Comparison of ENCODE assay signal across 8 cellular contexts in the genomic region with DNA sequence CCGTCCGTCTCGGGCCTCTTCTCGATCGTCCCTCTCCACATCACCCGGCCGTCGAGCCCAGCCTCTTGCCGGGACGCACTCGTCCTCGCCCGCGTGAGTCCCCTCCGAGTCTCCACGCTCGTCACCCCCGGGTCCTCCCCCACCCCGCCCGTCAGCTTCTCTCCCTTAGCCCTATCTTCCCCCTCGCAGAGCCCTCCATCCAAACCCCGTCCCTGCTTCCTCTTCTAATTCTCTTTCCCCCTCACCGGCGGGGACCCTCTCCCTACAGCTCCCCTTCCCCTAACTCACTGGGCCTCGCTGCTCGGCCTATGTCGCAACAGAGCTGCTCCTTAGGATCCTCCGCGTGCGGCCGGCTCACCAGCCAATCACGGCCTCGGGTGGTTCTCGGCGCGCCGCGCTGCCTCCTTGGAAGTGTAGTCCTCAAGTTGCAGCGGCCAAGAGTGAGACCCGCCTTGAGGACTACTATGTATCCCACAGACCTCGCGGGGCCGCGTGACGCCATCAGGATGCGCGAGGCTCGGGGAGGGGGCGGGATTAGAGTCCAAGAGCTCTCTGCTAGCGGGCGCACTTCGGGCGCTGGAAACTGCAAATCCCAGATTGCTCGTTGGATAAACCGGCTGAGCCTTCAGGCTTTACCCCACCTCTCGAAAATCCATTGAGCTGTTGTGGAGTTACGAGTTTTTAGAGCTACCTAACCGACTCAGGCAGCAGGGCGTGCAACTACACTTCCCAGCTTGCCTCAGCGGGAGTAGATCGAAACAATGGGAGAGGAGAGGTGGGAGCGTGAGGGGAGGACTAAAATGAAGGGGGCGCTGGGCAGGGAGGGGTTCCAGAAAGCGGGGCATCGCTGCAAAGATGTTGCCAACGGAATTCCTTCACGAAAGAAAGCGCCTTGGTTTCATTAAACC. TPM values are rescaled to one million over a fixed set of nuclear protein-coding genes. Genes with fewer than 3 reads are reported as not detected.
A peak's percentile ranks its signal among the peaks of the same experiment; 100 is the strongest.
DNase-seq lines count a peak whose midpoint lies in the region; ATAC-seq and TF ChIP-seq lines count a peak whose summit lies in the region.

Gene ABCF2 (minus strand): TSS at position 331 of the 908 bp plus-strand sequence. CDS start 747 bp downstream, outside the sequence.

- peak within 1 kb of the TSS; percentile 94 for H3K9ac ChIP-seq in PC-3 (ENCODE audit: low read length)

- intact Hi-C loops in PC-3 (cut with micrococcal nuclease): no loop called here

- POLR2A ChIA-PET in PC-3 (lab: Charles Lee; ENCODE audit: unreplicated experiment): interaction anchor here (0.6 to 0.9 kb wide), 3 partner anchors 19 to 98 kb away, joined by 3 to 6 read pairs (median 4); no protein-coding TSS in a partner anchor

- TF ChIP-seq RAD21 in Ishikawa (IDR thresholded peaks at IDR 0.05; ENCODE audit: low read depth): no peak

- TF ChIP-seq CTCF in PC-3 (conservative IDR thresholded peaks at IDR 0.05; ENCODE audit: low read depth, low read length): no peak

- H3K27ac ChIP-seq in PC-3 (ENCODE audit: low read length) (peak within 1 kb of the TSS; percentile 43), epithelial cell of prostate (peak within 1 kb of the TSS; percentile 67)

- H3K27me3 ChIP-seq in PC-3 (ENCODE audit: low read length): no peaks in the 10 kb centered on the region

- BruUV-seq in PC-3 (replicated peaks; lab: Mats Ljungman, UMichigan): no TSS peak

- no peaks in the 10 kb centered on the region for H3F3A ChIP-seq in PC-3 (ENCODE audit: low read length, unreplicated experiment)

- TF ChIP-seq EP300 in Ishikawa (IDR thresholded peaks at IDR 0.05; ENCODE audit: borderline replicate concordance): no peak

- no peaks in the 10 kb centered on the region for H3K9me2 ChIP-seq in PC-3 (replicated peaks; ENCODE audit: low read length)

- peak; percentile 92 for DNase-seq in DMS114 treated with DMSO at 0.1 percent for 48 hours (lab: John Stamatoyannopoulos, UW; ENCODE audit: unreplicated experiment)
- DNase-seq in PC-3: peak; percentile 98
- peak; percentile 96 for DNase-seq in activated T-cell treated with anti-CD3 and anti-CD28 coated beads for 48 hours (ENCODE audit: low read depth)
- DNase-seq in epithelial cell of prostate (ENCODE audit: low read depth, low spot score): peak; percentile 94
- peak; percentile 99 for DNase-seq in mucosa of gallbladder (ENCODE audit: low spot score)
- peak; percentile 98 for DNase-seq in stimulated activated CD8-positive, alpha-beta memory T cell treated with anti-CD3 and anti-CD28 coated beads, Interleukin-4, amount 100 ng/mL, for 4 hours (ENCODE audit: low read depth in 2 of 2, low spot score in 1 of 2)

- H3K4me1 ChIP-seq in PC-3 (ENCODE audit: insufficient read depth, low read length): peaks cover 35% of the 10 kb centered on the region

- no peaks in the 10 kb centered on the region for H3K9me3 ChIP-seq in PC-3 (ENCODE audit: low read length)

- H4K20me1 ChIP-seq in PC-3 (ENCODE audit: low read length): no peaks in the 10 kb centered on the region

- H3K4me3 ChIP-seq in PC-3 (ENCODE audit: low read length): peak within 1 kb of the TSS; percentile 92

- H2AFZ ChIP-seq in PC-3 (ENCODE audit: low read length): peak within 1 kb of the TSS; percentile 94

- CTCF ChIA-PET in PC-3 (lab: Charles Lee): interaction anchor here (0.5 to 0.8 kb wide), 7 partner anchors 14 to 1942 kb away, joined by 3 to 10 read pairs (median 3); no protein-coding TSS in a partner anchor

- ATAC-seq in GM21576 (IDR thresholded peaks at IDR 0.05; ENCODE audit: unreplicated experiment): peak; percentile 99
- ATAC-seq in PC-3: peak; percentile 98

- peak within 1 kb of the TSS; percentile 97 for H3K4me2 ChIP-seq in PC-3 (ENCODE audit: low read length)

- peaks cover 28% of the 10 kb centered on the region for H3K79me2 ChIP-seq in PC-3 (ENCODE audit: low read length)

- peaks cover 29% of the 10 kb centered on the region for H3K36me3 ChIP-seq in PC-3 (ENCODE audit: low read depth, low read length)

TF ChIP-seq in Ishikawa, 13 proteins besides CTCF, POLR2A, EP300 and RAD21:
- TF ChIP-seq, protein P1, sequence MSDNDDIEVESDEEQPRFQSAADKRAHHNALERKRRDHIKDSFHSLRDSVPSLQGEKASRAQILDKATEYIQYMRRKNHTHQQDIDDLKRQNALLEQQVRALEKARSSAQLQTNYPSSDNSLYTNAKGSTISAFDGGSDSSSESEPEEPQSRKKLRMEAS (IDR thresholded peaks at IDR 0.05): peak; percentile 73
- TF ChIP-seq, protein P2, sequence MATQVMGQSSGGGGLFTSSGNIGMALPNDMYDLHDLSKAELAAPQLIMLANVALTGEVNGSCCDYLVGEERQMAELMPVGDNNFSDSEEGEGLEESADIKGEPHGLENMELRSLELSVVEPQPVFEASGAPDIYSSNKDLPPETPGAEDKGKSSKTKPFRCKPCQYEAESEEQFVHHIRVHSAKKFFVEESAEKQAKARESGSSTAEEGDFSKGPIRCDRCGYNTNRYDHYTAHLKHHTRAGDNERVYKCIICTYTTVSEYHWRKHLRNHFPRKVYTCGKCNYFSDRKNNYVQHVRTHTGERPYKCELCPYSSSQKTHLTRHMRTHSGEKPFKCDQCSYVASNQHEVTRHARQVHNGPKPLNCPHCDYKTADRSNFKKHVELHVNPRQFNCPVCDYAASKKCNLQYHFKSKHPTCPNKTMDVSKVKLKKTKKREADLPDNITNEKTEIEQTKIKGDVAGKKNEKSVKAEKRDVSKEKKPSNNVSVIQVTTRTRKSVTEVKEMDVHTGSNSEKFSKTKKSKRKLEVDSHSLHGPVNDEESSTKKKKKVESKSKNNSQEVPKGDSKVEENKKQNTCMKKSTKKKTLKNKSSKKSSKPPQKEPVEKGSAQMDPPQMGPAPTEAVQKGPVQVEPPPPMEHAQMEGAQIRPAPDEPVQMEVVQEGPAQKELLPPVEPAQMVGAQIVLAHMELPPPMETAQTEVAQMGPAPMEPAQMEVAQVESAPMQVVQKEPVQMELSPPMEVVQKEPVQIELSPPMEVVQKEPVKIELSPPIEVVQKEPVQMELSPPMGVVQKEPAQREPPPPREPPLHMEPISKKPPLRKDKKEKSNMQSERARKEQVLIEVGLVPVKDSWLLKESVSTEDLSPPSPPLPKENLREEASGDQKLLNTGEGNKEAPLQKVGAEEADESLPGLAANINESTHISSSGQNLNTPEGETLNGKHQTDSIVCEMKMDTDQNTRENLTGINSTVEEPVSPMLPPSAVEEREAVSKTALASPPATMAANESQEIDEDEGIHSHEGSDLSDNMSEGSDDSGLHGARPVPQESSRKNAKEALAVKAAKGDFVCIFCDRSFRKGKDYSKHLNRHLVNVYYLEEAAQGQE (IDR thresholded peaks at IDR 0.05; ENCODE audit: low read depth): no peak
- TF ChIP-seq YY1 (IDR thresholded peaks at IDR 0.05; ENCODE audit: low read depth) (peak; percentile 58), TCF12 (IDR thresholded peaks at IDR 0.05; ENCODE audit: low read depth) (0 out of 2 replicates have a peak, but pooled peaks have one; percentile 37), TEAD4 (IDR thresholded peaks at IDR 0.05) (no peak), USF1 (IDR thresholded peaks at IDR 0.05) (peak; percentile 65; the same call in 1 of the 2 replicates), TAF1 (IDR thresholded peaks at IDR 0.05; ENCODE audit: low read depth) (peak; percentile 56), CREB1 (IDR thresholded peaks at IDR 0.05; ENCODE audit: low read depth) (peak; percentile 98), CEBPB (IDR thresholded peaks at IDR 0.05) (peak; percentile 98), ZBTB7A (IDR thresholded peaks at IDR 0.05; ENCODE audit: low read depth) (peak; percentile 52; the same call in 1 of the 2 replicates), EGR1 (IDR thresholded peaks at IDR 0.05) (peak; percentile 7; the same call in 1 of the 2 replicates), FOXM1 (IDR thresholded peaks at IDR 0.05; ENCODE audit: borderline replicate concordance, low read depth) (no peak), NFIC (IDR thresholded peaks at IDR 0.05) (no peak)
TF ChIP-seq in Ishikawa: peak in this region for 9.

RNA-seq across cellular contexts. Expression of gene ABCF2, which starts in this region (rescaled TPM):
- total RNA-seq in PC-3 (2014; rRNA removed): 55.5 and 75.0 TPM in 2 replicates
- 25.3 TPM for total RNA-seq in mucosa of gallbladder

Comparison
In these comparisons a context has a peak if more than half of its experiments do, and no peak if none do; other contexts are left out.
1. Peak in every context shown above with its lines: DNase-seq, ATAC-seq, H3K4me3 ChIP-seq and H3K27ac ChIP-seq.